ENCODE assay signal across 8 cellular contexts in the genomic region with DNA sequence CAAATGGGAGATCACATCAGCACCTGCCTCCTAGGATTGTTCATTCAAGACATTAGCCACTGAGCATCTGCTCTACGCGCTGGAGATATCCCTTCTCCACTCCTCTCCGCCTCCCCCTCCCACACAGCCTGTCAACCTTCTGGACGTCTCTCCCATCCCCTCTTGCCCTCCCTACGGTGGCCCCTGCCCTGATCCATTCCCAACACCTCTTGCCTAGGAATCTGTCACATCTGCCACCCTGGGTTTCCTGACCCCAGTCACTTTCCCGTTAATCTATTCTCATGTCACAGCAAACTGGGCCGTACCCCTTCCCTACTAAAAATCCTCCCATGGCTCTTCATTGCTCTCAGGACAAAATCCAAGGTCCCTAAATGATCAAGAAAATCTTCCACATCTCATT. TPM values are rescaled to one million over a fixed set of nuclear protein-coding genes. Genes with fewer than 3 reads are reported as not detected.
DNase-seq lines count a peak whose midpoint lies in the region; ATAC-seq and TF ChIP-seq lines count a peak whose summit lies in the region.

No MANE protein-coding gene starts in this region.

- no peaks in the 10 kb centered on the region for H3K9me3 ChIP-seq in HUES6 (ENCODE audit: control insufficient read depth, insufficient read depth, low read depth, low read length)
- no peaks in the 10 kb centered on the region for H3K9me3 ChIP-seq in adipocyte (ENCODE audit: control insufficient read depth, low read length)
- no peaks in the 10 kb centered on the region for H3K9me3 ChIP-seq in suprapubic skin

- 19% methylated on average over 7 of the region's 7 CpGs for WGBS in suprapubic skin

- H3K27me3 ChIP-seq in HUES6 (ENCODE audit: control insufficient read depth, insufficient read depth, low read length) (no peaks in the 10 kb centered on the region), adipocyte (replicated peaks; ENCODE audit: control insufficient read depth, insufficient read depth, low read length) (no peaks in the 10 kb centered on the region), suprapubic skin (no peaks in the 10 kb centered on the region)

- H3K27ac ChIP-seq in HUES6 (ENCODE audit: low read depth, low read length), result no peak overlapping the region
- no peak overlapping the region for H3K27ac ChIP-seq in suprapubic skin

- no peak for TF ChIP-seq CTCF in suprapubic skin (IDR thresholded peaks at IDR 0.05)

- TF ChIP-seq EP300 in suprapubic skin (IDR thresholded peaks at IDR 0.05), result no peak

- H3K4me1 ChIP-seq in HUES6 (ENCODE audit: control insufficient read depth, insufficient read depth, low read length) (0 out of 2 replicates have a peak, but pooled peaks cover 3% of the 10 kb centered on the region), adipocyte (ENCODE audit: control insufficient read depth, insufficient read depth, low read length) (peaks cover 11% of the 10 kb centered on the region), suprapubic skin (peaks cover 15% of the 10 kb centered on the region)

- ATAC-seq in GM19023 (IDR thresholded peaks at IDR 0.05; ENCODE audit: unreplicated experiment), result no peak

- H3K9ac ChIP-seq in HUES6 (ENCODE audit: low read length) (peak overlapping the region; percentile 64), adipocyte (ENCODE audit: low read length) (peak overlapping the region; percentile 94)

- DNase-seq in adipocyte (ENCODE audit: low read depth) (peak; percentile 15), islet precursor cell (peak; percentile 42), suprapubic skin (ENCODE audit: low spot score in 2 of 2) (peak in 1 of 2 donors; percentile 20), NOMO-1 (lab: John Stamatoyannopoulos, UW; ENCODE audit: unreplicated experiment in 2 of 2) (no peak), NCI-H446 (lab: John Stamatoyannopoulos, UW) (no peak)
- DNase-seq in activated CD4-positive, CD25-positive, alpha-beta regulatory T cell treated with anti-CD3 and anti-CD28 coated beads, Interleukin-2, amount 50 U/mL, for 72 hours, result no peak

- H3K36me3 ChIP-seq in HUES6 (ENCODE audit: control insufficient read depth, insufficient read depth, low read length), result peaks cover 16% of the 10 kb centered on the region; the same call in 1 of the 2 replicates
- peaks cover 22% of the 10 kb centered on the region for H3K36me3 ChIP-seq in adipocyte (ENCODE audit: control insufficient read depth, insufficient read depth, low read length, severe bottlenecking)
- peaks cover 33% of the 10 kb centered on the region for H3K36me3 ChIP-seq in suprapubic skin

- no peak for TF ChIP-seq POLR2A in suprapubic skin (IDR thresholded peaks at IDR 0.05)

- peak overlapping the region; percentile 97 for H3K4me3 ChIP-seq in HUES6 (ENCODE audit: low read depth, low read length)
- H3K4me3 ChIP-seq in adipocyte (ENCODE audit: low read length), result peak overlapping the region; percentile 96
- H3K4me3 ChIP-seq in suprapubic skin, result peak overlapping the region; percentile 87

RNA-seq across cellular contexts. Expression of a gene that starts 10.3 kb away (rescaled TPM):
- 10 to 100 TPM; 17.9 to 31.7 (median 24.2) TPM for total RNA-seq in suprapubic skin

RNA-seq across cellular contexts. Expression of a gene that starts 22.5 kb away (rescaled TPM):
- total RNA-seq in suprapubic skin, result 100 to 1,000 TPM; 193 to 333 (median 273) TPM

RNA-seq across cellular contexts. Expression of a gene that starts 45.0 kb away (rescaled TPM):
- not detected for total RNA-seq in suprapubic skin

Comparison
In these comparisons a context has a peak if more than half of its experiments do, and no peak if none do; other contexts are left out.
1. DNase-seq: peak in adipocyte (single experiment) and islet precursor cell (single experiment); none in activated CD4-positive, CD25-positive, alpha-beta regulatory T cell treated with anti-CD3 and anti-CD28 coated beads, Interleukin-2, amount 50 U/mL, for 72 hours (single experiment), NOMO-1 (0 of 2) and NCI-H446 (0 of 2).
2. Peak in every context shown above with its lines, with median percentiles within 50 percentile points of each other: H3K4me3 ChIP-seq.